15 cellular contexts compared by ENCODE assay signal in genomic region chr6:106247733-106248132, GRCh38.
A peak's percentile ranks its signal among the peaks of the same experiment; 100 is the strongest.
DNase-seq lines count a peak whose midpoint lies in the region; ATAC-seq, FAIRE-seq and TF ChIP-seq lines count a peak whose summit lies in the region.
"Had no signal": no experiment of that assay in that cellular context is flagged by ENCODE, and none has a peak within 500 bp of the region (broad histone marks: within the 10 kb centered on the region; RNA-seq: fewer than 3 reads in every experiment).

No MANE protein-coding gene starts in this region.

- H3K4me1 Mint-ChIP-seq in WTC11: peaks cover 21% of the 10 kb centered on the region

- no peak for TF ChIP-seq POLR2A in GM12892 (IDR thresholded peaks at IDR 0.05; ENCODE audit: low read depth, low read length)

- no peak for DNase-seq in GM12892 (ENCODE audit: insufficient read length)
- DNase-seq in WTC11 (ENCODE audit: low spot score): no peak
- DNase-seq in SW 1271 (lab: John Stamatoyannopoulos, UW): no peak
- DNase-seq in superior temporal gyrus (ENCODE audit: extremely low spot score): no peak
- DNase-seq in AG08395 (ENCODE audit: low spot score): no peak
- DNase-seq: activated CD4-positive, alpha-beta T cell treated with anti-CD3 and anti-CD28 coated beads, Interleukin-2, amount 50 U/mL, for 48 hours; effector CD8-positive, alpha-beta T cell; left ventricle myocardium inferior; NCI-H1436 treated with DMSO at 0.1 percent for 48 hours; NCI-H446; SJCRH30 had no signal

- peak overlapping the region; percentile 33 for H3K27ac Mint-ChIP-seq in WTC11
- H3K27ac Mint-ChIP-seq: activated naive CD8-positive, alpha-beta T cell had no signal

- H3K4me3 Mint-ChIP-seq in WTC11: no peak overlapping the region
- H3K4me3 Mint-ChIP-seq: activated naive CD8-positive, alpha-beta T cell had no signal

- POLR2A ChIA-PET in WTC11 (lab: Charles Lee): no interaction called here

- no peaks in the 10 kb centered on the region for H3K27me3 Mint-ChIP-seq in WTC11 (ENCODE audit: low read depth)
- H3K27me3 Mint-ChIP-seq: activated naive CD8-positive, alpha-beta T cell had no signal

- peak; percentile 24 for FAIRE-seq in GM12892 (lab: Jason Lieb, UNC)

- H3K9me3 Mint-ChIP-seq in WTC11: no peaks in the 10 kb centered on the region

- peak; percentile 50 for ATAC-seq in GM19023 (IDR thresholded peaks at IDR 0.05; ENCODE audit: unreplicated experiment)
- peak; percentile 46 for ATAC-seq in HG02852 (IDR thresholded peaks at IDR 0.05; ENCODE audit: unreplicated experiment)
- ATAC-seq in WTC11: no peak
- ATAC-seq in HG02973 (IDR thresholded peaks at IDR 0.05; ENCODE audit: unreplicated experiment): no peak

- H3K36me3 Mint-ChIP-seq in WTC11: peaks cover 10% of the 10 kb centered on the region

- CTCF ChIA-PET in WTC11 (lab: Charles Lee): interaction anchor here (1.4 kb wide), 1 partner anchor 25 kb away, joined by 5 read pairs; no protein-coding TSS in a partner anchor

- TF ChIP-seq CTCF in WTC11 (IDR thresholded peaks at IDR 0.05): no peak

TF ChIP-seq in WTC11, 78 proteins besides CTCF, POLR2A, EP300 and RAD21:
- TF ChIP-seq ZNF425 (CRISPR knock-in tag; conservative IDR thresholded peaks at IDR 0.05) (no peak), PREB (CRISPR knock-in tag; IDR thresholded peaks at IDR 0.05; ENCODE audit: borderline replicate concordance) (no peak), ZNF317 (CRISPR knock-in tag; IDR thresholded peaks at IDR 0.05; ENCODE audit: borderline replicate concordance, low read depth) (no peak), ESRRA (CRISPR knock-in tag; IDR thresholded peaks at IDR 0.05; ENCODE audit: borderline replicate concordance) (no peak), ZNF219 (CRISPR knock-in tag; IDR thresholded peaks at IDR 0.05; ENCODE audit: borderline replicate concordance) (no peak), ZNF512 (CRISPR knock-in tag; IDR thresholded peaks at IDR 0.05; ENCODE audit: borderline replicate concordance) (no peak), USF2 (CRISPR knock-in tag; IDR thresholded peaks at IDR 0.05) (no peak)

Comparison
In these comparisons a context has a peak if more than half of its experiments do, and no peak if none do; other contexts are left out.
1. ATAC-seq: peak in GM19023 (single experiment) and HG02852 (single experiment); none in WTC11 (single experiment) and HG02973 (single experiment).